13 cellular contexts compared by ENCODE assay signal in the genomic region with DNA sequence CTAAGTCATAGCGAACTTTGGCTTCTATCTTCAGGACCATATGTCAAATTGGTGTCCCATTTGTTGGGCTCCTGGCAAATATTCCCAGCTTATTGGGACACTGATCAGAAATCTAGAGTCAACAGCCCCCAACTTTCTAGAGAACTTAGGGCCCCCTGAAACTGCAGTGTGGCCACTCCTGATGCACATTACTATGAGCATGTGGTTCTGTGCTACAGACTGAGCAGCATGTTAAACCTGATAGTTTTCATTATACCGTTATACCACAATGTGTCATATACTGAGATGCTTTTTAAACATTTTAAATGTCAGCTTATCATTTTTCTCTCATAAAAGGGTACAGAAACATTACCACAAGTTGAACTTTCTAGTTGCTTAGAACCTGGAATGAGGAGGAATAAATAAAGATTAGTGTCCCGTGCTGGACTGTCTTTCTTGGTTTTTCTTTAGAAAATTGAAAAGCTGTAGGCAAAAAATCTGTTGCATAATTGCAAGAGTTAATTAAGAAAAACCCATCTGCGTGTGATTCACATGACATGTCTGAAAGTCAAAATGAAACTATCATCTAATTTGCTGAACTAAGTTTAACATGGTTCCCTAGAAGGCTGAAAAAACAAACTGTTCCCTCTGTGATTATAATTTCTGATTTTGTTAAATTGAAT. TPM values are rescaled to one million over a fixed set of nuclear protein-coding genes. Genes with fewer than 3 reads are reported as not detected.
DNase-seq lines count a peak whose midpoint lies in the region; ATAC-seq and TF ChIP-seq lines count a peak whose summit lies in the region.
"Had no signal": no experiment of that assay in that cellular context is flagged by ENCODE, and none has a peak within 500 bp of the region (broad histone marks: within the 10 kb centered on the region; RNA-seq: fewer than 3 reads in every experiment).

No MANE protein-coding gene starts in this region.

- H3K27me3 ChIP-seq in aorta (ENCODE audit: control insufficient read depth in 1 of 2, insufficient read depth in 2 of 2, low read length in 1 of 2) = no peaks in the 10 kb centered on the region
- H3K27me3 ChIP-seq: transverse colon had no signal

- H3K4me1 ChIP-seq in aorta (ENCODE audit: control insufficient read depth in 1 of 2, insufficient read depth in 2 of 2, low read length in 2 of 2) = no peaks in the 10 kb centered on the region

- TF ChIP-seq CTCF in GM13976 (IDR thresholded peaks at IDR 0.05; ENCODE audit: borderline replicate concordance, control extremely low read depth, extremely low read depth, insufficient read depth, missing control alignments) = no peak

- ATAC-seq in GM21447 (IDR thresholded peaks at IDR 0.05; ENCODE audit: unreplicated experiment) (peak; percentile 34), HG03457 (IDR thresholded peaks at IDR 0.05; ENCODE audit: unreplicated experiment) (peak; percentile 30), aorta (ENCODE audit: low FRiP score) (no peak)
- peak; percentile 79 for ATAC-seq in effector memory CD8-positive, alpha-beta T cell (replicated peaks)

- peak overlapping the region; percentile 3 to 73 for H3K27ac Mint-ChIP-seq in effector memory CD8-positive, alpha-beta T cell

- H3K36me3 Mint-ChIP-seq in effector memory CD8-positive, alpha-beta T cell (ENCODE audit: insufficient read depth) = no peaks in the 10 kb centered on the region

- no peaks in the 10 kb centered on the region for H3K9me3 ChIP-seq in aorta (ENCODE audit: control insufficient read depth, low read length)
- H3K9me3 ChIP-seq: transverse colon had no signal

- peaks cover 9 to 35% of the 10 kb centered on the region in 2 donors for H3K4me1 Mint-ChIP-seq in effector memory CD8-positive, alpha-beta T cell (ENCODE audit: low read depth in 2 of 2)

- WGBS in aorta, 2 donors = 75 to 80% methylated on average over 4 of the region's 4 CpGs

- in situ Hi-C loops in GM13976 (cut with MboI; ENCODE audit: low sequenced_read_pairs, unreplicated experiment) = no loop called here

- H3K4me3 Mint-ChIP-seq in effector memory CD8-positive, alpha-beta T cell = peak overlapping the region; percentile 9 to 58

- intact Hi-C loops in aorta (cut with DNase I) = no loop called here

- DNase-seq in GM13976 (ENCODE audit: low spot score) (peak; percentile 29), NCI-H1694 (lab: John Stamatoyannopoulos, UW) (no peak), aorta (no peak), DMS153 (lab: John Stamatoyannopoulos, UW) (no peak), kidney tubule cell (ENCODE audit: low spot score) (no peak)
- DNase-seq in effector memory CD8-positive, alpha-beta T cell = no peak
- DNase-seq: foreskin fibroblast, KG1, PC-9, transverse colon had no signal

- H3K9me3 Mint-ChIP-seq in effector memory CD8-positive, alpha-beta T cell = no peaks in the 10 kb centered on the region

- H3K36me3 ChIP-seq in aorta (ENCODE audit: control insufficient read depth in 1 of 2, insufficient read depth in 2 of 2, low read length in 1 of 2) = no peaks in the 10 kb centered on the region
- H3K36me3 ChIP-seq: transverse colon had no signal

- no peaks in the 10 kb centered on the region for H3K27me3 Mint-ChIP-seq in effector memory CD8-positive, alpha-beta T cell

- H3K4me3 ChIP-seq in aorta (ENCODE audit: low read length in 2 of 2) = no peak overlapping the region
- H3K4me3 ChIP-seq: PC-9, transverse colon had no signal

- H3K27ac ChIP-seq in aorta (ENCODE audit: low read depth in 1 of 2, low read length in 2 of 2) = no peak overlapping the region
- H3K27ac ChIP-seq: PC-9, VCaP had no signal

RNA-seq across cellular contexts. Expression of a gene that starts 16.4 kb away (rescaled TPM):
- total RNA-seq in aorta = 100 to 1,000 TPM; 106 to 176 TPM
- polyA plus RNA-seq in aorta = 10 to 100 TPM; 22.7 to 48.0 TPM
